In genomic region chr10:4967189-4967588, GRCh38 we compare ENCODE assay signal across 9 cellular contexts. TPM values are rescaled to one million over a fixed set of nuclear protein-coding genes. Genes with fewer than 3 reads are reported as not detected.
"Had no signal": no experiment of that assay in that cellular context is flagged by ENCODE, and none has a peak within 500 bp of the region (broad histone marks: within the 10 kb centered on the region; RNA-seq: fewer than 3 reads in every experiment).

No MANE protein-coding gene starts in this region.

RNA-seq across cellular contexts. Expression of gene AKR1C2, which starts 36.5 kb away (rescaled TPM):
- total RNA-seq: activated CD4-positive, alpha-beta memory T cell treated with anti-CD3 and anti-CD28 coated beads, Interleukin-2, amount 10 ng/mL, durations not matched to agents 7 days and 5 days; activated CD4-positive, alpha-beta T cell treated with anti-CD3 and anti-CD28 coated beads for 36 hours; activated CD8-positive, alpha-beta memory T cell treated with anti-CD3 and anti-CD28 coated beads, Interleukin-2, amount 10 ng/mL, durations not matched to agents 7 days and 5 days; activated CD8-positive, alpha-beta T cell treated with anti-CD3 and anti-CD28 coated beads, Interleukin-2, amount 10 ng/mL, durations not matched to agents 7 days and 5 days; activated naive CD8-positive, alpha-beta T cell treated with anti-CD3 and anti-CD28 coated beads, Interleukin-2, amount 10 ng/mL, durations not matched to agents 7 days and 5 days; activated T-helper 2 cell treated with anti-CD3 and anti-CD28 coated beads, Interferon-gamma antibody, Interleukin-2, Interleukin-4, amounts not matched to agents 10 μg/mL and 5 μg/mL and 100 μg/mL, durations not matched to agents 14 hours and 24 hours and 36 hours; T-helper 1 cell treated with Interleukin-12 subunit alpha and Interleukin-12 subunit beta and Interleukin-4 antibody, amounts not matched to agents 30 ng/mL and 1 ng/mL, for 36 hours; T-helper 17 cell; T-helper 2 cell treated with Interferon-gamma antibody and Interleukin-4, amounts not matched to agents 100 ng/mL and 5 ng/mL, for 36 hours had no signal
